Comparison of ENCODE assay signal across 1 cellular context in the genomic region with DNA sequence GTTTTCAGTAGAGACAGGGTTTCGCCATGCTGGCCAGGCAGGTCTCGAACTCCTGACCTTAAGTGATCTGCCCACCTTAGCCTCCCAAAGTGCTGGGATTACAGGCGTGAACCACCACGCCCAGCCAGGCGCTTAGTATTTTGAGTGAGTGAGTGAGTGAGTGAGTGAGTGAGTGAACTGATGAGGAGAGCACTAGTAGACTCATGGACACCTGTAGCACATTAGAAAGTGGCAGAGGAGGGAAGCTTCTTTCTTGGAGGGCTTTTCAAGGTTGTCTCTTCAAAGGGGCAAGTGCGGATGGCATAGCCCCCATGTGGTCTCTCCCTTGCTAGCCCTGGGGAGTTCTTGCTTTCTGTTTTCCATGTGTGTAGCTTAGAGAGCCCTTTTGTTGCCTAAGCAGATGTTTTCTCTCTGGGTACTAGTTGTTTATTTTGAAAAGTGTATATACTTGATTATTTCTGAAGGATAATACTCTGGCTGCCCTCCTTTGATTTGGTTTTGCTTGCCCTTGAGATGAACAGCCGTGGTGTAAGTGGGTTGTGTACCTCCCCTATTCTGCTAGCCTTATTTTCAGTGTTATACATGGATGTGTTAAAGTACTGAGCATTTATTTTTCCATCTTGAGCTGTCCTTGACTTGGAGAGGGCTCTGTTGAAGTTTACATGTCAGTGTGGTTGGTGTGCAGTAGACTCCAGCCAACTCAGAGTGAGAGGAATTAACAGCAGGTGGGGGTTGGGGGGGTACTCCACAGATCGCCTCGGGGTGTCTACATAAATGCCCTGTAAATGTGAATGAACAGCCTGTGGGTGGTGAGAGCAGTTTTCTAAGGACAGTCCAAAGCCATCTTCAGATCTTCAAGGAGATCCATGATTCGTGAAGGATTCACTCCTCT.
TF ChIP-seq lines count a peak whose summit lies in the region.

No MANE protein-coding gene starts in this region.

TF ChIP-seq in SK-N-SH treated with all-trans-retinoic acid at 6 μM for 48 hours, 23 proteins besides CTCF, POLR2A, EP300 and RAD21 (continued from another document):
- TF ChIP-seq, protein P1, sequence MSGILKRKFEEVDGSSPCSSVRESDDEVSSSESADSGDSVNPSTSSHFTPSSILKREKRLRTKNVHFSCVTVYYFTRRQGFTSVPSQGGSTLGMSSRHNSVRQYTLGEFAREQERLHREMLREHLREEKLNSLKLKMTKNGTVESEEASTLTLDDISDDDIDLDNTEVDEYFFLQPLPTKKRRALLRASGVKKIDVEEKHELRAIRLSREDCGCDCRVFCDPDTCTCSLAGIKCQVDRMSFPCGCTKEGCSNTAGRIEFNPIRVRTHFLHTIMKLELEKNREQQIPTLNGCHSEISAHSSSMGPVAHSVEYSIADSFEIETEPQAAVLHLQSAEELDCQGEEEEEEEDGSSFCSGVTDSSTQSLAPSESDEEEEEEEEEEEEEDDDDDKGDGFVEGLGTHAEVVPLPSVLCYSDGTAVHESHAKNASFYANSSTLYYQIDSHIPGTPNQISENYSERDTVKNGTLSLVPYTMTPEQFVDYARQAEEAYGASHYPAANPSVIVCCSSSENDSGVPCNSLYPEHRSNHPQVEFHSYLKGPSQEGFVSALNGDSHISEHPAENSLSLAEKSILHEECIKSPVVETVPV (CRISPR knock-in tag; IDR thresholded peaks at IDR 0.05): no peak
- no peak for TF ChIP-seq BACH2 (CRISPR knock-in tag; IDR thresholded peaks at IDR 0.05; ENCODE audit: borderline replicate concordance)
- TF ChIP-seq ZNF565 (CRISPR knock-in tag; conservative IDR thresholded peaks at IDR 0.05; ENCODE audit: low read depth): no peak
- TF ChIP-seq, protein P2, sequence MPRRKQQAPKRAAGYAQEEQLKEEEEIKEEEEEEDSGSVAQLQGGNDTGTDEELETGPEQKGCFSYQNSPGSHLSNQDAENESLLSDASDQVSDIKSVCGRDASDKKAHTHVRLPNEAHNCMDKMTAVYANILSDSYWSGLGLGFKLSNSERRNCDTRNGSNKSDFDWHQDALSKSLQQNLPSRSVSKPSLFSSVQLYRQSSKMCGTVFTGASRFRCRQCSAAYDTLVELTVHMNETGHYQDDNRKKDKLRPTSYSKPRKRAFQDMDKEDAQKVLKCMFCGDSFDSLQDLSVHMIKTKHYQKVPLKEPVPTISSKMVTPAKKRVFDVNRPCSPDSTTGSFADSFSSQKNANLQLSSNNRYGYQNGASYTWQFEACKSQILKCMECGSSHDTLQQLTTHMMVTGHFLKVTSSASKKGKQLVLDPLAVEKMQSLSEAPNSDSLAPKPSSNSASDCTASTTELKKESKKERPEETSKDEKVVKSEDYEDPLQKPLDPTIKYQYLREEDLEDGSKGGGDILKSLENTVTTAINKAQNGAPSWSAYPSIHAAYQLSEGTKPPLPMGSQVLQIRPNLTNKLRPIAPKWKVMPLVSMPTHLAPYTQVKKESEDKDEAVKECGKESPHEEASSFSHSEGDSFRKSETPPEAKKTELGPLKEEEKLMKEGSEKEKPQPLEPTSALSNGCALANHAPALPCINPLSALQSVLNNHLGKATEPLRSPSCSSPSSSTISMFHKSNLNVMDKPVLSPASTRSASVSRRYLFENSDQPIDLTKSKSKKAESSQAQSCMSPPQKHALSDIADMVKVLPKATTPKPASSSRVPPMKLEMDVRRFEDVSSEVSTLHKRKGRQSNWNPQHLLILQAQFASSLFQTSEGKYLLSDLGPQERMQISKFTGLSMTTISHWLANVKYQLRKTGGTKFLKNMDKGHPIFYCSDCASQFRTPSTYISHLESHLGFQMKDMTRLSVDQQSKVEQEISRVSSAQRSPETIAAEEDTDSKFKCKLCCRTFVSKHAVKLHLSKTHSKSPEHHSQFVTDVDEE (CRISPR knock-in tag; IDR thresholded peaks at IDR 0.05): no peak
- no peak for TF ChIP-seq ZC3H10 (CRISPR knock-in tag; IDR thresholded peaks at IDR 0.05)
- TF ChIP-seq CSDC2 (CRISPR knock-in tag; IDR thresholded peaks at IDR 0.05): no peak
- no peak for TF ChIP-seq ZFP30 (CRISPR knock-in tag; IDR thresholded peaks at IDR 0.05)
- TF ChIP-seq, protein P3, sequence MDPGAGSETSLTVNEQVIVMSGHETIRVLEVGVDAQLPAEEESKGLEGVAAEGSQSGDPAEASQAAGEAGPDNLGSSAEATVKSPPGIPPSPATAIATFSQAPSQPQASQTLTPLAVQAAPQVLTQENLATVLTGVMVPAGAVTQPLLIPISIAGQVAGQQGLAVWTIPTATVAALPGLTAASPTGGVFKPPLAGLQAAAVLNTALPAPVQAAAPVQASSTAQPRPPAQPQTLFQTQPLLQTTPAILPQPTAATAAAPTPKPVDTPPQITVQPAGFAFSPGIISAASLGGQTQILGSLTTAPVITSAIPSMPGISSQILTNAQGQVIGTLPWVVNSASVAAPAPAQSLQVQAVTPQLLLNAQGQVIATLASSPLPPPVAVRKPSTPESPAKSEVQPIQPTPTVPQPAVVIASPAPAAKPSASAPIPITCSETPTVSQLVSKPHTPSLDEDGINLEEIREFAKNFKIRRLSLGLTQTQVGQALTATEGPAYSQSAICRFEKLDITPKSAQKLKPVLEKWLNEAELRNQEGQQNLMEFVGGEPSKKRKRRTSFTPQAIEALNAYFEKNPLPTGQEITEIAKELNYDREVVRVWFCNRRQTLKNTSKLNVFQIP (CRISPR knock-in tag; IDR thresholded peaks at IDR 0.05; ENCODE audit: borderline replicate concordance, low read depth): no peak
- no peak for TF ChIP-seq PPARA (CRISPR knock-in tag; IDR thresholded peaks at IDR 0.05; ENCODE audit: borderline replicate concordance)
- TF ChIP-seq, protein P4, sequence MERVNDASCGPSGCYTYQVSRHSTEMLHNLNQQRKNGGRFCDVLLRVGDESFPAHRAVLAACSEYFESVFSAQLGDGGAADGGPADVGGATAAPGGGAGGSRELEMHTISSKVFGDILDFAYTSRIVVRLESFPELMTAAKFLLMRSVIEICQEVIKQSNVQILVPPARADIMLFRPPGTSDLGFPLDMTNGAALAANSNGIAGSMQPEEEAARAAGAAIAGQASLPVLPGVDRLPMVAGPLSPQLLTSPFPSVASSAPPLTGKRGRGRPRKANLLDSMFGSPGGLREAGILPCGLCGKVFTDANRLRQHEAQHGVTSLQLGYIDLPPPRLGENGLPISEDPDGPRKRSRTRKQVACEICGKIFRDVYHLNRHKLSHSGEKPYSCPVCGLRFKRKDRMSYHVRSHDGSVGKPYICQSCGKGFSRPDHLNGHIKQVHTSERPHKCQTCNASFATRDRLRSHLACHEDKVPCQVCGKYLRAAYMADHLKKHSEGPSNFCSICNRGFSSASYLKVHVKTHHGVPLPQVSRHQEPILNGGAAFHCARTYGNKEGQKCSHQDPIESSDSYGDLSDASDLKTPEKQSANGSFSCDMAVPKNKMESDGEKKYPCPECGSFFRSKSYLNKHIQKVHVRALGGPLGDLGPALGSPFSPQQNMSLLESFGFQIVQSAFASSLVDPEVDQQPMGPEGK (CRISPR knock-in tag; IDR thresholded peaks at IDR 0.05; ENCODE audit: borderline replicate concordance): no peak
- TF ChIP-seq TCF4 (CRISPR knock-in tag; IDR thresholded peaks at IDR 0.05; ENCODE audit: borderline replicate concordance): no peak
- no peak for TF ChIP-seq GLIS3 (CRISPR knock-in tag; IDR thresholded peaks at IDR 0.05)
- TF ChIP-seq RARB (CRISPR knock-in tag; IDR thresholded peaks at IDR 0.05): no peak
TF ChIP-seq in SK-N-SH treated with all-trans-retinoic acid at 6 μM for 48 hours: peak in this region for 0.
